ENCODE assay signal across 8 cellular contexts in genomic region chr10:129963831-129964501, GRCh38. TPM values are rescaled to one million over a fixed set of nuclear protein-coding genes. Genes with fewer than 3 reads are reported as not detected.
DNase-seq lines count a peak whose midpoint lies in the region; ATAC-seq and TF ChIP-seq lines count a peak whose summit lies in the region.

EBF3 (minus strand) TSS chr10:129964274; CDS start chr10:129963768, 506 bp downstream.

- H3K36me3 ChIP-seq in ectodermal cell (ENCODE audit: control insufficient read depth, insufficient read depth, low read length) (no peaks in the 10 kb centered on the region), lung (ENCODE audit: control insufficient read depth in 2 of 2, insufficient read depth in 2 of 2, low read length in 2 of 2) (no peaks in the 10 kb centered on the region), stomach smooth muscle (ENCODE audit: control insufficient read depth in 2 of 2, insufficient read depth in 2 of 2, low read length in 2 of 2) (no peaks in the 10 kb centered on the region)

- H3K4me3 ChIP-seq in AG10803 (ENCODE audit: low read length) (peak within 1 kb of the TSS; percentile 63), ectodermal cell (ENCODE audit: insufficient read depth, low read depth, low read length) (peak within 1 kb of the TSS; percentile 42), lung (peak within 1 kb of the TSS; percentile 37), stomach smooth muscle (ENCODE audit: low read length in 2 of 2) (peak within 1 kb of the TSS; percentile 51 to 73)

- 0% methylated on average over 106 of the region's 106 CpGs for WGBS in ectodermal cell, 2 experiments
- WGBS in lung, 2 donors, result 1 to 2% methylated on average over 69 to 106 of the region's 106 CpGs

- no peaks in the 10 kb centered on the region for H3K9me3 ChIP-seq in ectodermal cell (ENCODE audit: control insufficient read depth, low read length)
- peaks cover 0 to 3% of the 10 kb centered on the region in 2 donors for H3K9me3 ChIP-seq in lung (ENCODE audit: control insufficient read depth in 2 of 2, insufficient read depth in 1 of 2, low read length in 1 of 2)
- H3K9me3 ChIP-seq in stomach smooth muscle (ENCODE audit: control insufficient read depth in 2 of 2, low read length in 2 of 2), result peaks cover 0 to 2% of the 10 kb centered on the region in 2 donors

- H3K27me3 ChIP-seq in ectodermal cell (ENCODE audit: control insufficient read depth, insufficient read depth, low read length, poor library complexity, severe bottlenecking), result peaks cover 99% of the 10 kb centered on the region
- H3K27me3 ChIP-seq in lung (ENCODE audit: control insufficient read depth, insufficient read depth), result peaks cover 51% of the 10 kb centered on the region
- H3K27me3 ChIP-seq in stomach smooth muscle (ENCODE audit: control insufficient read depth in 1 of 2, insufficient read depth in 2 of 2, low read length in 2 of 2), result peaks cover 69 to 96% of the 10 kb centered on the region in 2 donors

- H3K4me1 ChIP-seq in ectodermal cell (ENCODE audit: control insufficient read depth, insufficient read depth, low read length) (peaks cover 35% of the 10 kb centered on the region), lung (ENCODE audit: control insufficient read depth in 2 of 2, insufficient read depth in 2 of 2, low read length in 2 of 2) (peaks cover 0 to 18% of the 10 kb centered on the region in 2 donors), stomach smooth muscle (ENCODE audit: control insufficient read depth, insufficient read depth, low read length) (peaks cover 51% of the 10 kb centered on the region)

- DNase-seq in AG10803 (ENCODE audit: low read depth) (peak; percentile 75), lung (ENCODE audit: low spot score) (no peak), NCI-H774 (lab: John Stamatoyannopoulos, UW) (no peak)

- peak within 1 kb of the TSS in 1 of 2 donors; percentile 21 for H3K9ac ChIP-seq in stomach smooth muscle (ENCODE audit: low read length in 2 of 2)

- peak; percentile 43 for ATAC-seq in HG02938 (IDR thresholded peaks at IDR 0.05; ENCODE audit: unreplicated experiment)
- peak; percentile 74 for ATAC-seq in lung (ENCODE audit: insufficient read depth, low FRiP score)
- no peak for ATAC-seq in HG03139 (IDR thresholded peaks at IDR 0.05; ENCODE audit: unreplicated experiment)

- TF ChIP-seq CTCF in AG10803 (conservative IDR thresholded peaks at IDR 0.05; ENCODE audit: low read length) (no peak), VCaP (conservative IDR thresholded peaks at IDR 0.05) (no peak), lung (IDR thresholded peaks at IDR 0.05; ENCODE audit: control extremely low read depth, extremely low read depth) (no peak)

- H3K27ac ChIP-seq in VCaP, result peak within 1 kb of the TSS; percentile 60
- H3K27ac ChIP-seq in ectodermal cell (ENCODE audit: insufficient read depth, low read depth, low read length, poor library complexity, severe bottlenecking), result peak within 1 kb of the TSS; percentile 28
- H3K27ac ChIP-seq in lung (ENCODE audit: low read depth in 1 of 2, low read length in 1 of 2), result peak within 1 kb of the TSS in 1 of 2 donors; percentile 77
- H3K27ac ChIP-seq in stomach smooth muscle (ENCODE audit: low read length), result no peak within 1 kb of the TSS

RNA-seq across cellular contexts. Expression of gene EBF3, which starts in this region (rescaled TPM):
- polyA plus RNA-seq in ectodermal cell (2013, experiment 1 of 4), result 2.3 TPM
- polyA plus RNA-seq in ectodermal cell (2013, experiment 2 of 4), result 2.6 TPM
- polyA plus RNA-seq in ectodermal cell (2013, experiment 3 of 4), result 2.8 TPM
- 4.4 TPM for polyA plus RNA-seq in ectodermal cell (2013, experiment 4 of 4)
- total RNA-seq in lung, result 1 to 10 TPM in 1 of 2 donors, not detected in 1; 1.1 TPM
- under 1 TPM; 0.06 to 0.08 TPM for polyA plus RNA-seq in lung
